11 cellular contexts compared by ENCODE assay signal in genomic region chr7:150983893-150984368, GRCh38. TPM values are rescaled to one million over a fixed set of nuclear protein-coding genes. Genes with fewer than 3 reads are reported as not detected.
DNase-seq lines count a peak whose midpoint lies in the region; ATAC-seq and TF ChIP-seq lines count a peak whose summit lies in the region.
"Had no signal": no experiment of that assay in that cellular context is flagged by ENCODE, and none has a peak within 500 bp of the region (broad histone marks: within the 10 kb centered on the region; RNA-seq: fewer than 3 reads in every experiment).

No MANE protein-coding gene starts in this region.

- DNase-seq in Daoy (ENCODE audit: low read depth) (peak; percentile 59), KG1 (lab: John Stamatoyannopoulos, UW) (peak; percentile 4), astrocyte of the hippocampus (ENCODE audit: low read depth, low spot score) (peak; percentile 76), left lung (peak in 1 of 2 donors; percentile 8), NOMO-1 treated with dmso at 0.1 percent for 144 hours (lab: John Stamatoyannopoulos, UW; ENCODE audit: unreplicated experiment) (no peak), NCI-H1694 (lab: John Stamatoyannopoulos, UW) (no peak), anterior cingulate cortex (lab: John Stamatoyannopoulos, UW) (no peak), HK-2 (ENCODE audit: unreplicated experiment) (no peak)
- DNase-seq: activated gamma-delta T cell treated with Interleukin-2 at 50 U/mL for 16 hours, NCI-H2171 had no signal

- H3K27ac ChIP-seq in left lung = no peak overlapping the region

- TF ChIP-seq CTCF in left lung (IDR thresholded peaks at IDR 0.05) = no peak

- peak; percentile 29 for ATAC-seq in left lung

- H3K27me3 ChIP-seq in left lung = peaks cover 17 to 93% of the 10 kb centered on the region in 2 donors

- peaks cover 3 to 27% of the 10 kb centered on the region in 2 donors for H3K4me1 ChIP-seq in left lung

- H3K9me3 ChIP-seq in left lung = no peaks in the 10 kb centered on the region

- intact Hi-C loops in left lung (cut with DNase I) = no loop called here

- H3K4me3 ChIP-seq in left lung = no peak overlapping the region
- H3K4me3 ChIP-seq: lung had no signal

- H3K36me3 ChIP-seq in left lung = no peaks in the 10 kb centered on the region

RNA-seq across cellular contexts. Expression of gene KCNH2, which starts 5.8 kb away (rescaled TPM):
- 0.80 and 1.3 TPM in 2 replicates for total RNA-seq in Daoy (2014; rRNA removed; shearing (Covaris generic))
- 1 to 10 TPM in 1 of 2 donors, under 1 TPM in 1; 0.82 to 1.3 TPM for total RNA-seq in left lung

RNA-seq across cellular contexts. Expression of gene NOS3, which starts 6.9 kb away (rescaled TPM):
- total RNA-seq in Daoy (2014; rRNA removed; shearing (Covaris generic)) = 0.39 and 0.46 TPM in 2 replicates
- total RNA-seq in left lung = 10 to 100 TPM; 12.1 to 21.8 TPM

RNA-seq across cellular contexts. Expression of gene ATG9B, which starts 40.4 kb away (rescaled TPM):
- total RNA-seq in Daoy (2014; rRNA removed; shearing (Covaris generic)) = not detected in 2 replicates
- under 1 TPM; 0.68 to 0.70 TPM for total RNA-seq in left lung

RNA-seq across cellular contexts. Expression of gene ABCB8, which starts 44.3 kb away (rescaled TPM):
- 44.2 and 49.1 TPM in 2 replicates for total RNA-seq in Daoy (2014; rRNA removed; shearing (Covaris generic))
- total RNA-seq in left lung = 10 to 100 TPM; 47.5 to 52.1 TPM

Comparison
In these comparisons a context has a peak if more than half of its experiments do, and no peak if none do; other contexts are left out.
1. DNase-seq: peak in Daoy (single experiment), KG1 (single experiment) and astrocyte of the hippocampus (single experiment); none in NOMO-1 treated with dmso at 0.1 percent for 144 hours (single experiment), NCI-H1694 (single experiment), anterior cingulate cortex (0 of 58) and HK-2 (single experiment).